11 cellular contexts compared by ENCODE assay signal in genomic region chr4:115515379-115516171, GRCh38.
DNase-seq lines count a peak whose midpoint lies in the region; ATAC-seq and TF ChIP-seq lines count a peak whose summit lies in the region.
"Had no signal": no experiment of that assay in that cellular context is flagged by ENCODE, and none has a peak within 500 bp of the region (broad histone marks: within the 10 kb centered on the region; RNA-seq: fewer than 3 reads in every experiment).

No MANE protein-coding gene starts in this region.

- no peak overlapping the region for H3K27ac Mint-ChIP-seq in activated naive CD4-positive, alpha-beta T cell treated with anti-CD3 and anti-CD28 coated beads, Interleukin-2, amount 50 U/mL, for 72 hours
- H3K27ac Mint-ChIP-seq in endothelial cell (ENCODE audit: unreplicated experiment) = no peak overlapping the region
- H3K27ac Mint-ChIP-seq: activated CD8-positive, alpha-beta memory T cell treated with anti-CD3 and anti-CD28 coated beads, Interleukin-2, amount 10 ng/mL, durations not matched to agents 7 days and 5 days had no signal

- H3K27me3 Mint-ChIP-seq in endothelial cell (ENCODE audit: unreplicated experiment) = peaks cover 1% of the 10 kb centered on the region
- H3K27me3 Mint-ChIP-seq: activated CD8-positive, alpha-beta memory T cell treated with anti-CD3 and anti-CD28 coated beads, Interleukin-2, amount 10 ng/mL, durations not matched to agents 7 days and 5 days had no signal

- peak; percentile 55 for DNase-seq in SIG-M5 treated with dmso at 0.1 percent for 504 hours (lab: John Stamatoyannopoulos, UW; ENCODE audit: unreplicated experiment)
- no peak for DNase-seq in SIG-M5 (lab: John Stamatoyannopoulos, UW)
- peak; percentile 37 for DNase-seq in myocyte (ENCODE audit: low read depth)
- DNase-seq in activated naive CD4-positive, alpha-beta T cell treated with anti-CD3 and anti-CD28 coated beads, Interleukin-2, amount 50 U/mL, for 72 hours (ENCODE audit: low spot score in 2 of 2) = no peak
- no peak for DNase-seq in endothelial cell (ENCODE audit: low spot score)
- DNase-seq: activated CD8-positive, alpha-beta memory T cell treated with anti-CD3 and anti-CD28 coated beads, Interleukin-2, amount 10 ng/mL, durations not matched to agents 7 days and 5 days; erythroblast; KG1 had no signal

- H3K36me3 Mint-ChIP-seq in activated naive CD4-positive, alpha-beta T cell treated with anti-CD3 and anti-CD28 coated beads, Interleukin-2, amount 50 U/mL, for 72 hours = no peaks in the 10 kb centered on the region
- H3K36me3 Mint-ChIP-seq in endothelial cell (ENCODE audit: low read depth, unreplicated experiment) = no peaks in the 10 kb centered on the region
- H3K36me3 Mint-ChIP-seq: activated CD8-positive, alpha-beta memory T cell treated with anti-CD3 and anti-CD28 coated beads, Interleukin-2, amount 10 ng/mL, durations not matched to agents 7 days and 5 days had no signal

- no peak for TF ChIP-seq CTCF in endothelial cell (IDR thresholded peaks at IDR 0.05; ENCODE audit: unreplicated experiment)

- H3K4me3 Mint-ChIP-seq in endothelial cell (ENCODE audit: unreplicated experiment) = no peak overlapping the region
- H3K4me3 Mint-ChIP-seq: activated CD8-positive, alpha-beta memory T cell treated with anti-CD3 and anti-CD28 coated beads, Interleukin-2, amount 10 ng/mL, durations not matched to agents 7 days and 5 days had no signal

- peaks cover 10 to 14% of the 10 kb centered on the region in 2 donors for H3K9me3 Mint-ChIP-seq in activated naive CD4-positive, alpha-beta T cell treated with anti-CD3 and anti-CD28 coated beads, Interleukin-2, amount 50 U/mL, for 72 hours
- no peaks in the 10 kb centered on the region for H3K9me3 Mint-ChIP-seq in endothelial cell (ENCODE audit: unreplicated experiment)

- peaks cover 2% of the 10 kb centered on the region for H3K4me1 Mint-ChIP-seq in endothelial cell (ENCODE audit: unreplicated experiment)
- H3K4me1 Mint-ChIP-seq: activated CD8-positive, alpha-beta memory T cell treated with anti-CD3 and anti-CD28 coated beads, Interleukin-2, amount 10 ng/mL, durations not matched to agents 7 days and 5 days had no signal

- ATAC-seq in HG02610 (IDR thresholded peaks at IDR 0.05; ENCODE audit: unreplicated experiment) (peak; percentile 96), HG03457 (IDR thresholded peaks at IDR 0.05; ENCODE audit: unreplicated experiment) (peak; percentile 99), SK-N-SH treated with all-trans-retinoic acid at 6 μM for 48 hours (no peak)
- ATAC-seq in activated naive CD4-positive, alpha-beta T cell treated with anti-CD3 and anti-CD28 coated beads, Interleukin-2, amount 50 U/mL, for 72 hours = no peak
- ATAC-seq: activated CD8-positive, alpha-beta memory T cell treated with anti-CD3 and anti-CD28 coated beads, Interleukin-2, amount 10 ng/mL, durations not matched to agents 7 days and 5 days had no signal

TF ChIP-seq in SK-N-SH treated with all-trans-retinoic acid at 6 μM for 48 hours, 23 proteins besides CTCF, POLR2A, EP300 and RAD21:
- no peak for TF ChIP-seq ZC3H10 (CRISPR knock-in tag; IDR thresholded peaks at IDR 0.05)

Comparison
In these comparisons a context has a peak if more than half of its experiments do, and no peak if none do; other contexts are left out.
1. DNase-seq: peak in SIG-M5 treated with dmso at 0.1 percent for 504 hours (single experiment) and myocyte (single experiment); none in SIG-M5 (single experiment), activated naive CD4-positive, alpha-beta T cell treated with anti-CD3 and anti-CD28 coated beads, Interleukin-2, amount 50 U/mL, for 72 hours (0 of 2) and endothelial cell (single experiment).
2. ATAC-seq: peak in HG02610 (single experiment) and HG03457 (single experiment); none in activated naive CD4-positive, alpha-beta T cell treated with anti-CD3 and anti-CD28 coated beads, Interleukin-2, amount 50 U/mL, for 72 hours (0 of 2) and SK-N-SH treated with all-trans-retinoic acid at 6 μM for 48 hours (single experiment).